8 cellular contexts compared by ENCODE assay signal in the genomic region with DNA sequence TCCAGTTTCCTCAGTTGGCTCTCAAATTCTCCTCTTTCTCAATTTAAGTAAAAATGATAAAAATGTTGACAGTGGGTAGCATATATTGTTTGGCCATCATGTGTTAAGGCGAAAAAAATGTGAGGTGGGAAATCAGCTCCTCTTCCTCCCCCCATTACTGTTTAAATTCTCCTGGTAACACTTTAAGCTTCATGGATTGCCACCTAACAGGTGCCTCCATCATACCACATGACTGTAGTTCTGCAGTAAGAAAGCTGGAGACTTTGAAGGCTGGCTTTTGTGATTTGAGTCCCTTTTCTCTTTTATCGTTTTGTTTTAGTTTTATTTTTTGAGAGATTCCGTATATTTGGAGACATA. TPM values are rescaled to one million over a fixed set of nuclear protein-coding genes. Genes with fewer than 3 reads are reported as not detected.
DNase-seq lines count a peak whose midpoint lies in the region; ATAC-seq lines count a peak whose summit lies in the region.

No MANE protein-coding gene starts in this region.

- H3K27ac ChIP-seq in subcutaneous abdominal adipose tissue (ENCODE audit: low read depth, low read length) = peak overlapping the region; percentile 90

- peaks cover 1% of the 10 kb centered on the region for H3K36me3 Mint-ChIP-seq in T-helper 1 cell treated with Interleukin-12 subunit alpha and Interleukin-12 subunit beta and Interleukin-4 antibody, amounts not matched to agents 30 μg/mL and 1 μg/mL, for 36 hours (ENCODE audit: low read depth)
- peaks cover 9% of the 10 kb centered on the region in 2 donors for H3K36me3 Mint-ChIP-seq in activated naive CD4-positive, alpha-beta T cell treated with anti-CD3 and anti-CD28 coated beads, Interleukin-2, amount 50 U/mL, for 72 hours

- H3K36me3 ChIP-seq in subcutaneous abdominal adipose tissue (ENCODE audit: control insufficient read depth in 5 of 5, insufficient read depth in 5 of 5, low read length in 5 of 5) = no peaks in the 10 kb centered on the region

- no peaks in the 10 kb centered on the region for H3K27me3 ChIP-seq in subcutaneous abdominal adipose tissue (ENCODE audit: control insufficient read depth in 5 of 5, insufficient read depth in 4 of 5, low read length in 5 of 5)

- H3K9me3 ChIP-seq in iPS-18c (ENCODE audit: control insufficient read depth, insufficient read depth, low read length) (no peaks in the 10 kb centered on the region), subcutaneous abdominal adipose tissue (ENCODE audit: control insufficient read depth in 5 of 5, low read length in 5 of 5) (no peaks in the 10 kb centered on the region)

- no peak for ATAC-seq in activated naive CD4-positive, alpha-beta T cell treated with anti-CD3 and anti-CD28 coated beads, Interleukin-2, amount 50 U/mL, for 72 hours
- ATAC-seq in GM18870 (IDR thresholded peaks at IDR 0.05; ENCODE audit: unreplicated experiment) = no peak
- no peak for ATAC-seq in GM21381 (IDR thresholded peaks at IDR 0.05; ENCODE audit: unreplicated experiment)

- H3K9me3 Mint-ChIP-seq in T-helper 1 cell treated with Interleukin-12 subunit alpha and Interleukin-12 subunit beta and Interleukin-4 antibody, amounts not matched to agents 30 μg/mL and 1 μg/mL, for 36 hours = no peaks in the 10 kb centered on the region
- H3K9me3 Mint-ChIP-seq in activated naive CD4-positive, alpha-beta T cell treated with anti-CD3 and anti-CD28 coated beads, Interleukin-2, amount 50 U/mL, for 72 hours = no peaks in the 10 kb centered on the region

- H3K27ac Mint-ChIP-seq in T-helper 1 cell treated with Interleukin-12 subunit alpha and Interleukin-12 subunit beta and Interleukin-4 antibody, amounts not matched to agents 30 μg/mL and 1 μg/mL, for 36 hours = peak overlapping the region; percentile 81
- H3K27ac Mint-ChIP-seq in activated naive CD4-positive, alpha-beta T cell treated with anti-CD3 and anti-CD28 coated beads, Interleukin-2, amount 50 U/mL, for 72 hours = peak overlapping the region; percentile 95 to 99

- H3K4me1 ChIP-seq in subcutaneous abdominal adipose tissue (ENCODE audit: control insufficient read depth in 5 of 5, insufficient read depth in 5 of 5, low read length in 5 of 5) = peaks cover 2 to 42% (median 40%) of the 10 kb centered on the region in 5 donors

- peak overlapping the region; percentile 70 for H3K4me3 ChIP-seq in iPS-18c (ENCODE audit: insufficient read depth, low read depth, low read length)
- H3K4me3 ChIP-seq in subcutaneous abdominal adipose tissue (ENCODE audit: low read depth in 1 of 5, low read length in 5 of 5) = peak overlapping the region; percentile 43 to 93 (median 85)

- H3K9ac ChIP-seq in subcutaneous abdominal adipose tissue (ENCODE audit: low read length in 5 of 5) = peak overlapping the region; percentile 60 to 78 (median 77)

- peaks cover 33% of the 10 kb centered on the region for H3K4me1 Mint-ChIP-seq in T-helper 1 cell treated with Interleukin-12 subunit alpha and Interleukin-12 subunit beta and Interleukin-4 antibody, amounts not matched to agents 30 μg/mL and 1 μg/mL, for 36 hours (ENCODE audit: low read depth)

- DNase-seq in T-helper 1 cell (no peak), AG08396 (ENCODE audit: low spot score) (no peak)
- no peak for DNase-seq in activated naive CD4-positive, alpha-beta T cell treated with anti-CD3 and anti-CD28 coated beads, Interleukin-2, amount 50 U/mL, for 72 hours (ENCODE audit: low spot score in 2 of 2)

- peaks cover 4% of the 10 kb centered on the region for H3K27me3 Mint-ChIP-seq in T-helper 1 cell treated with Interleukin-12 subunit alpha and Interleukin-12 subunit beta and Interleukin-4 antibody, amounts not matched to agents 30 μg/mL and 1 μg/mL, for 36 hours (ENCODE audit: low read depth)

- peak overlapping the region; percentile 88 for H3K4me3 Mint-ChIP-seq in T-helper 1 cell treated with Interleukin-12 subunit alpha and Interleukin-12 subunit beta and Interleukin-4 antibody, amounts not matched to agents 30 μg/mL and 1 μg/mL, for 36 hours

RNA-seq across cellular contexts. Expression of a gene that starts 1.2 kb away (rescaled TPM):
- total RNA-seq in activated naive CD4-positive, alpha-beta T cell treated with anti-CD3 and anti-CD28 coated beads, Interleukin-2, amount 50 U/mL, for 72 hours = 10 to 100 TPM; 34.1 to 37.2 TPM
